8 cellular contexts compared by ENCODE assay signal in genomic region chr12:56222531-56222895, GRCh38. TPM values are rescaled to one million over a fixed set of nuclear protein-coding genes. Genes with fewer than 3 reads are reported as not detected.
DNase-seq lines count a peak whose midpoint lies in the region; ATAC-seq, FAIRE-seq and TF ChIP-seq lines count a peak whose summit lies in the region.

No MANE protein-coding gene starts in this region.

- no peaks in the 10 kb centered on the region for H3K27me3 ChIP-seq in RWPE2 (ENCODE audit: insufficient read depth, poor library complexity, severe bottlenecking)
- no peaks in the 10 kb centered on the region for H3K27me3 ChIP-seq in esophagus squamous epithelium
- H3K27me3 ChIP-seq in sigmoid colon = no peaks in the 10 kb centered on the region

- TF ChIP-seq POLR2A in esophagus squamous epithelium (IDR thresholded peaks at IDR 0.05) (no peak), sigmoid colon (IDR thresholded peaks at IDR 0.05) (no peak), GM12891 (IDR thresholded peaks at IDR 0.05; ENCODE audit: low read depth, low read length) (no peak)

- TF ChIP-seq CTCF in GM12865 (IDR thresholded peaks at IDR 0.05; ENCODE audit: insufficient read depth, low read depth, low read length, missing control alignments) (no peak), RWPE2 (IDR thresholded peaks at IDR 0.05; ENCODE audit: poor library complexity, severe bottlenecking) (no peak), esophagus squamous epithelium (IDR thresholded peaks at IDR 0.05) (no peak), sigmoid colon (IDR thresholded peaks at IDR 0.05) (no peak)

- H3K4me1 ChIP-seq in RWPE2 (ENCODE audit: insufficient read depth, poor library complexity, severe bottlenecking) (peaks cover 3% of the 10 kb centered on the region), esophagus squamous epithelium (peaks cover 33 to 66% (median 37%) of the 10 kb centered on the region in 3 donors), sigmoid colon (peaks cover 0 to 62% (median 52%) of the 10 kb centered on the region in 4 donors)

- H3K4me3 ChIP-seq in GM12865 (ENCODE audit: low read depth, low read length) (peak overlapping the region; percentile 77), RWPE2 (ENCODE audit: severe bottlenecking) (peak overlapping the region; percentile 79), esophagus squamous epithelium (peak overlapping the region; percentile 73 to 89 (median 83)), sigmoid colon (peak overlapping the region; percentile 71 to 83 (median 81))

- intact Hi-C loops in esophagus squamous epithelium (cut with DNase I) = no loop called here
- intact Hi-C loops in sigmoid colon (cut with DNase I) = loop anchor here (2.0 kb wide), 1 partner anchor 64 kb away; the partner anchor contains the start of gene MYL6

- FAIRE-seq in GM12891 (lab: Jason Lieb, UNC) = no peak

- no peak for DNase-seq in GM12865 (ENCODE audit: low read depth)
- no peak for DNase-seq in RWPE2 (ENCODE audit: low spot score)
- DNase-seq in esophagus squamous epithelium (lab: John Stamatoyannopoulos, UW) = no peak
- DNase-seq in sigmoid colon = no peak
- DNase-seq in GM12891 (ENCODE audit: insufficient read length, low spot score) = no peak
- no peak for DNase-seq in NCI-H69 (lab: John Stamatoyannopoulos, UW)

- H3K27ac ChIP-seq in RWPE2 (ENCODE audit: poor library complexity, severe bottlenecking) (peak overlapping the region; percentile 81), esophagus squamous epithelium (peak overlapping the region; percentile 94 to 99 (median 98)), sigmoid colon (peak overlapping the region; percentile 98 to 99 (median 98))

- H3K36me3 ChIP-seq in RWPE2 (ENCODE audit: low read depth) (peaks cover 8% of the 10 kb centered on the region), esophagus squamous epithelium (peaks cover 0 to 26% (median 0%) of the 10 kb centered on the region in 3 donors), sigmoid colon (peaks cover 0 to 7% (median 0%) of the 10 kb centered on the region in 4 donors)

- WGBS in esophagus squamous epithelium, 2 donors = 13 to 17% methylated on average over 4 of the region's 4 CpGs
- WGBS in sigmoid colon, 2 donors = 14 to 16% methylated on average over 4 of the region's 4 CpGs

- no peak for TF ChIP-seq EP300 in sigmoid colon (IDR thresholded peaks at IDR 0.05)

- no peaks in the 10 kb centered on the region for H3K9me3 ChIP-seq in RWPE2 (ENCODE audit: severe bottlenecking)
- no peaks in the 10 kb centered on the region for H3K9me3 ChIP-seq in esophagus squamous epithelium
- H3K9me3 ChIP-seq in sigmoid colon = no peaks in the 10 kb centered on the region

- ATAC-seq in RWPE2 (ENCODE audit: low read depth) (no peak), HG03025 (IDR thresholded peaks at IDR 0.05; ENCODE audit: low FRiP score, unreplicated experiment) (no peak), GM21447 (IDR thresholded peaks at IDR 0.05; ENCODE audit: unreplicated experiment) (no peak)

TF ChIP-seq in GM12891, 5 proteins besides CTCF, POLR2A, EP300 and RAD21:
- TF ChIP-seq POLR2AphosphoS5 (IDR thresholded peaks at IDR 0.05; ENCODE audit: low read depth, low read length) (no peak), POU2F2 (IDR thresholded peaks at IDR 0.05; ENCODE audit: low read depth, low read length) (no peak), PAX5 (IDR thresholded peaks at IDR 0.05; ENCODE audit: insufficient read depth, low read length, severe bottlenecking) (no peak), TAF1 (IDR thresholded peaks at IDR 0.05; ENCODE audit: low read depth, low read length) (no peak), SPI1 (IDR thresholded peaks at IDR 0.05; ENCODE audit: low read depth, low read length) (no peak)

RNA-seq across cellular contexts. Expression of gene RNF41, which starts 0.8 kb away (rescaled TPM):
- total RNA-seq in esophagus squamous epithelium = 10 to 100 TPM; 21.1 to 42.5 (median 28.6) TPM
- total RNA-seq in sigmoid colon = 100 to 1,000 TPM in 1 of 4 donors, 10 to 100 TPM in 3; 59.9 to 109 (median 78.0) TPM
- polyA plus RNA-seq in sigmoid colon = 10 to 100 TPM; 18.5 to 27.0 (median 25.2) TPM
- polyA plus RNA-seq in GM12891 (2012; ENCODE audit: low read depth, missing spikeins) = 14.9 TPM

RNA-seq across cellular contexts. Expression of gene NABP2, which starts 1.6 kb away (rescaled TPM):
- total RNA-seq in esophagus squamous epithelium (10 to 100 TPM; 17.2 to 31.0 (median 21.6) TPM), sigmoid colon (10 to 100 TPM; 17.2 to 33.5 (median 31.6) TPM)
- polyA plus RNA-seq in sigmoid colon = 10 to 100 TPM; 29.4 to 43.7 (median 32.6) TPM
- 39.2 TPM for polyA plus RNA-seq in GM12891 (2012; ENCODE audit: low read depth, missing spikeins)

RNA-seq across cellular contexts. Expression of gene SLC39A5, which starts 7.3 kb away (rescaled TPM):
- total RNA-seq in esophagus squamous epithelium (1 to 10 TPM in 1 of 4 donors, not detected in 3; 1.1 TPM), sigmoid colon (not detected)
- 10 to 100 TPM; 30.0 to 74.0 (median 31.2) TPM for polyA plus RNA-seq in sigmoid colon
- 0.24 TPM for polyA plus RNA-seq in GM12891 (2012; ENCODE audit: low read depth, missing spikeins)

RNA-seq across cellular contexts. Expression of gene SMARCC2, which starts 33.2 kb away (rescaled TPM):
- total RNA-seq in esophagus squamous epithelium (10 to 100 TPM; 31.7 to 64.9 (median 46.1) TPM), sigmoid colon (100 to 1,000 TPM in 1 of 4 donors, 10 to 100 TPM in 3; 55.7 to 135 (median 70.7) TPM)
- 10 to 100 TPM; 18.0 to 44.4 (median 18.3) TPM for polyA plus RNA-seq in sigmoid colon
- polyA plus RNA-seq in GM12891 (2012; ENCODE audit: low read depth, missing spikeins) = 35.4 TPM

RNA-seq across cellular contexts. Expression of gene ANKRD52, which starts 35.7 kb away (rescaled TPM):
- total RNA-seq in esophagus squamous epithelium (10 to 100 TPM in 3 of 4 donors, 1 to 10 TPM in 1; 9.2 to 15.8 (median 13.9) TPM), sigmoid colon (10 to 100 TPM in 2 of 4 donors, 1 to 10 TPM in 2; 8.4 to 19.1 (median 10.5) TPM)
- polyA plus RNA-seq in sigmoid colon = 10 to 100 TPM in 1 of 3 donors, 1 to 10 TPM in 2; 4.2 to 20.1 (median 6.7) TPM
- polyA plus RNA-seq in GM12891 (2012; ENCODE audit: low read depth, missing spikeins) = 14.7 TPM
